28 cellular contexts compared by ENCODE assay signal in the genomic region with DNA sequence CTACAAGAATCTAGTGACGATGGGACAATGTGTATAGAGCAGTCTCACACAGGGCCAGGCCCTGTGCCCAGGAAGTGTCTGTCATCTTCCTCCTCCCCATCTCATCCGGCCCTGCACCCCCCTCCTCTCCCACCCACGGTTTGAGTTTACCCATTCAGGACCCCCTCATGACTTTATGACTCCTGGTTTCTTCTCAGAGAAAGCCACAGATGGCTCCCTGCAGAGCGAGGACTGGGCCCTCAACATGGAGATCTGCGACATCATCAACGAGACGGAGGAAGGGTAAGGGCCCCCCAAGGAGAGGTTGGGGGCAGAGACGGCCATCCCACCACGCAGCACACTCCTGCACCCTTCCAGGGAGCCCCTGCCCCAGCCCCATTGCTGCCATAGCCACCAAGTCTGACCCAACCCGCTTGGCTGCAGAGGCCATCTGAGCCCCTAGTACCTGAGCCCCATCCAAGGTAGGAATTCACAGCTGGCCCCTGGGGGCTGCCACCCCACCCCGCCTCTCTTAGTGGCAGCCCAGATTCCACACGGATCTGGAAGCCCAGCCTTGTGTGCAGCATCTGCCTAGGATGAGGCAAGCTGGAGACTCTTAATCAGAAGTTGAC. TPM values are rescaled to one million over a fixed set of nuclear protein-coding genes. Genes with fewer than 3 reads are reported as not detected.
DNase-seq lines count a peak whose midpoint lies in the region; ATAC-seq and TF ChIP-seq lines count a peak whose summit lies in the region.
"Had no signal": no experiment of that assay in that cellular context is flagged by ENCODE, and none has a peak within 500 bp of the region (broad histone marks: within the 10 kb centered on the region; RNA-seq: fewer than 3 reads in every experiment).

No MANE protein-coding gene starts in this region.

- H3K4me1 Mint-ChIP-seq in activated naive CD4-positive, alpha-beta T cell treated with anti-CD3 and anti-CD28 coated beads, Interleukin-2, amount 10 ng/mL, durations not matched to agents 7 days and 5 days: peaks cover 32% of the 10 kb centered on the region
- peaks cover 5% of the 10 kb centered on the region for H3K4me1 Mint-ChIP-seq in neural crest cell
- peaks cover 11 to 31% (median 23%) of the 10 kb centered on the region in 7 donors for H3K4me1 Mint-ChIP-seq in naive thymus-derived CD4-positive, alpha-beta T cell

- H3K27me3 Mint-ChIP-seq in activated naive CD4-positive, alpha-beta T cell treated with anti-CD3 and anti-CD28 coated beads, Interleukin-2, amount 10 ng/mL, durations not matched to agents 7 days and 5 days: no peaks in the 10 kb centered on the region
- no peaks in the 10 kb centered on the region for H3K27me3 Mint-ChIP-seq in neural crest cell (ENCODE audit: low read depth)
- no peaks in the 10 kb centered on the region for H3K27me3 Mint-ChIP-seq in naive thymus-derived CD4-positive, alpha-beta T cell
- H3K27me3 Mint-ChIP-seq: CD4-positive, alpha-beta memory T cell had no signal

- peak; percentile 10 for DNase-seq in activated naive CD4-positive, alpha-beta T cell treated with anti-CD3 and anti-CD28 coated beads, Interleukin-2, amount 10 ng/mL, durations not matched to agents 7 days and 5 days
- DNase-seq in activated naive CD4-positive, alpha-beta T cell treated with anti-CD3 and anti-CD28 coated beads, Interleukin-2, amount 50 U/mL, for 16 hours: no peak
- DNase-seq in RWPE2 (ENCODE audit: low spot score): peak; percentile 41
- no peak for DNase-seq in neural crest cell (ENCODE audit: low read depth, low spot score)
- DNase-seq in spleen: peak; percentile 21
- no peak for DNase-seq in naive thymus-derived CD4-positive, alpha-beta T cell
- DNase-seq: ACHN; CD4-positive, alpha-beta memory T cell; DND-41; Kasumi-1; MM.1S; NCI-H1092; NCI-H1436; NCI-H187 treated with DMSO at 0.1 percent for 48 hours; NCI-H2107; NCI-H446 treated with DMSO at 0.1 percent for 48 hours; NCI-H526 treated with DMSO at 0.1 percent for 48 hours; PC-3; SJCRH30 had no signal

- H3K27me3 ChIP-seq in RWPE2 (ENCODE audit: insufficient read depth, poor library complexity, severe bottlenecking) (no peaks in the 10 kb centered on the region), spleen (replicated peaks in 1 of 7) (no peaks in the 10 kb centered on the region)
- H3K27me3 ChIP-seq in naive thymus-derived CD4-positive, alpha-beta T cell (ENCODE audit: control insufficient read depth in 2 of 2, insufficient read depth in 2 of 2, low read length in 2 of 2): no peaks in the 10 kb centered on the region
- H3K27me3 ChIP-seq: BLaER1, SJCRH30 had no signal

- no peaks in the 10 kb centered on the region for H3K36me3 ChIP-seq in RWPE2 (ENCODE audit: low read depth)
- peaks cover 0 to 87% (median 53%) of the 10 kb centered on the region in 6 donors for H3K36me3 ChIP-seq in spleen
- H3K36me3 ChIP-seq in naive thymus-derived CD4-positive, alpha-beta T cell (ENCODE audit: control insufficient read depth in 2 of 3, insufficient read depth in 3 of 3, low read length in 3 of 3): peaks cover 0 to 64% (median 17%) of the 10 kb centered on the region in 3 experiments
- H3K36me3 ChIP-seq: SJCRH30 had no signal

- no peaks in the 10 kb centered on the region for H3K9me3 ChIP-seq in RWPE2 (ENCODE audit: severe bottlenecking)
- no peaks in the 10 kb centered on the region for H3K9me3 ChIP-seq in spleen
- no peaks in the 10 kb centered on the region for H3K9me3 ChIP-seq in naive thymus-derived CD4-positive, alpha-beta T cell (ENCODE audit: control insufficient read depth in 2 of 3, low read length in 3 of 3)
- H3K9me3 ChIP-seq: BLaER1, Caco-2, SJCRH30 had no signal

- no peaks in the 10 kb centered on the region for H3K9me3 Mint-ChIP-seq in activated naive CD4-positive, alpha-beta T cell treated with anti-CD3 and anti-CD28 coated beads, Interleukin-2, amount 10 ng/mL, durations not matched to agents 7 days and 5 days
- no peaks in the 10 kb centered on the region for H3K9me3 Mint-ChIP-seq in neural crest cell
- no peaks in the 10 kb centered on the region for H3K9me3 Mint-ChIP-seq in naive thymus-derived CD4-positive, alpha-beta T cell
- H3K9me3 Mint-ChIP-seq: GM23338 had no signal

- ATAC-seq in RWPE2 (ENCODE audit: low read depth): no peak
- ATAC-seq in naive thymus-derived CD4-positive, alpha-beta T cell: no peak
- no peak for ATAC-seq in HG02840 (IDR thresholded peaks at IDR 0.05; ENCODE audit: low FRiP score, unreplicated experiment)
- ATAC-seq in GM21423 (IDR thresholded peaks at IDR 0.05; ENCODE audit: unreplicated experiment): no peak
- ATAC-seq: GM12878, GM23338, HCT116, PC-3 had no signal

- no peak overlapping the region for H3K4me3 Mint-ChIP-seq in activated naive CD4-positive, alpha-beta T cell treated with anti-CD3 and anti-CD28 coated beads, Interleukin-2, amount 10 ng/mL, durations not matched to agents 7 days and 5 days
- no peak overlapping the region for H3K4me3 Mint-ChIP-seq in neural crest cell
- H3K4me3 Mint-ChIP-seq in naive thymus-derived CD4-positive, alpha-beta T cell: no peak overlapping the region
- H3K4me3 Mint-ChIP-seq: CD4-positive, alpha-beta memory T cell; GM23338 had no signal

- intact Hi-C loops in spleen (cut with DNase I; ENCODE audit: low total_unique reads): no loop called here
- intact Hi-C loops in naive thymus-derived CD4-positive, alpha-beta T cell (cut with micrococcal nuclease): no loop called here

- no peak for TF ChIP-seq CTCF in RWPE2 (IDR thresholded peaks at IDR 0.05; ENCODE audit: poor library complexity, severe bottlenecking)
- TF ChIP-seq CTCF in neural crest cell (conservative IDR thresholded peaks at IDR 0.05): no peak
- TF ChIP-seq CTCF in spleen (IDR thresholded peaks at IDR 0.05 in 8 of 11, conservative IDR thresholded peaks at IDR 0.05 in 3 of 11): no peak

- no peak for TF ChIP-seq POLR2A in spleen (IDR thresholded peaks at IDR 0.05)

- no peak overlapping the region for H3K27ac Mint-ChIP-seq in activated naive CD4-positive, alpha-beta T cell treated with anti-CD3 and anti-CD28 coated beads, Interleukin-2, amount 10 ng/mL, durations not matched to agents 7 days and 5 days
- peak overlapping the region; percentile 71 for H3K27ac Mint-ChIP-seq in neural crest cell (ENCODE audit: unreplicated experiment)
- H3K27ac Mint-ChIP-seq in naive thymus-derived CD4-positive, alpha-beta T cell: peak overlapping the region in 1 of 9 donors; percentile 13
- H3K27ac Mint-ChIP-seq: GM23338 had no signal

- no peak overlapping the region for H3K27ac ChIP-seq in RWPE2 (ENCODE audit: poor library complexity, severe bottlenecking)
- H3K27ac ChIP-seq in spleen: no peak overlapping the region
- no peak overlapping the region for H3K27ac ChIP-seq in naive thymus-derived CD4-positive, alpha-beta T cell (ENCODE audit: low read depth, low read length)
- H3K27ac ChIP-seq: 22Rv1, BLaER1, RWPE1, SJCRH30 had no signal

- peaks cover 9% of the 10 kb centered on the region for H3K4me1 ChIP-seq in RWPE2 (ENCODE audit: insufficient read depth, poor library complexity, severe bottlenecking)
- H3K4me1 ChIP-seq in spleen: peaks cover 8 to 33% (median 23%) of the 10 kb centered on the region in 6 donors
- no peaks in the 10 kb centered on the region for H3K4me1 ChIP-seq in naive thymus-derived CD4-positive, alpha-beta T cell (ENCODE audit: control insufficient read depth in 2 of 2, insufficient read depth in 2 of 2, low read length in 2 of 2)

- CTCF ChIA-PET in activated naive CD4-positive, alpha-beta T cell treated with anti-CD3 and anti-CD28 coated beads, Interleukin-2, amount 10 ng/mL, durations not matched to agents 7 days and 5 days (lab: Charles Lee): no interaction called here
- CTCF ChIA-PET in naive thymus-derived CD4-positive, alpha-beta T cell (lab: Charles Lee): no interaction called here

- H3K4me3 ChIP-seq in RWPE2 (ENCODE audit: severe bottlenecking) (no peak overlapping the region), spleen (no peak overlapping the region)
- H3K4me3 ChIP-seq in naive thymus-derived CD4-positive, alpha-beta T cell (ENCODE audit: low read length): no peak overlapping the region
- H3K4me3 ChIP-seq: BLaER1, GM12878, GM23338, SJCRH30 had no signal

- 85 to 92% (median 87%) methylated on average over 12 of the region's 12 CpGs for WGBS in spleen, 5 donors

- POLR2A ChIA-PET in naive thymus-derived CD4-positive, alpha-beta T cell (lab: Charles Lee): no interaction called here

- peaks cover 10% of the 10 kb centered on the region for H3K36me3 Mint-ChIP-seq in activated naive CD4-positive, alpha-beta T cell treated with anti-CD3 and anti-CD28 coated beads, Interleukin-2, amount 10 ng/mL, durations not matched to agents 7 days and 5 days
- H3K36me3 Mint-ChIP-seq in neural crest cell (ENCODE audit: low read depth): no peaks in the 10 kb centered on the region
- peaks cover under 1 to 31% (median 4%) of the 10 kb centered on the region in 5 donors for H3K36me3 Mint-ChIP-seq in naive thymus-derived CD4-positive, alpha-beta T cell

RNA-seq across cellular contexts. Expression of a gene that starts 18.1 kb away (rescaled TPM):
- total RNA-seq in neural crest cell: 24.6 and 24.7 TPM in 2 replicates
- 10 to 100 TPM; 48.2 to 92.1 (median 56.1) TPM for total RNA-seq in spleen
- polyA plus RNA-seq in spleen: 10 to 100 TPM; 19.9 to 44.4 (median 34.2) TPM
- total RNA-seq in naive thymus-derived CD4-positive, alpha-beta T cell: 100 to 1,000 TPM in 2 of 5 experiments, 10 to 100 TPM in 3; 36.5 to 225 (median 62.1) TPM
- 10 to 100 TPM; 32.3 to 45.6 TPM for polyA plus RNA-seq in naive thymus-derived CD4-positive, alpha-beta T cell

Comparison
In these comparisons a context has a peak if more than half of its experiments do, and no peak if none do; other contexts are left out.
1. DNase-seq: peak in activated naive CD4-positive, alpha-beta T cell treated with anti-CD3 and anti-CD28 coated beads, Interleukin-2, amount 10 ng/mL, durations not matched to agents 7 days and 5 days (single experiment), RWPE2 (single experiment) and spleen (single experiment); none in activated naive CD4-positive, alpha-beta T cell treated with anti-CD3 and anti-CD28 coated beads, Interleukin-2, amount 50 U/mL, for 16 hours (single experiment), neural crest cell (single experiment) and naive thymus-derived CD4-positive, alpha-beta T cell (0 of 9).